9 cellular contexts compared by ENCODE assay signal in the genomic region with DNA sequence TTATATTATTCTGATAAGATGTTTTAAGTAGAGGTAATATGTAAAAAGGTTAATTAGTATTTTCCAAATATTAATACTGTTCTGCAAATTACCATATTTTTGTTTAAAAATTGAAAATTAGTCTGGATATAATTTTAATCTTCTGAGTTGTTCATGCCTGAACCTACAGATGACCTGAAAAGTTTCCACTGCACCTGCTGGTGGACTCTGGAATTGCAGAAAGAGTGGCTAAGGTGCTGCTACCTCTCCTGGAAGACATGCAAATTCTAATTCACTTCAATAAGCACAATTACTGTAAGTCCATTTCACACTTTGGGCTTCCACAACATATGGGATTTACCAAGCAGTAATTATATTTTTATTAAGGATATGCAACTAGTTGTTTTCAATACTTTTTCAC.
A peak's percentile ranks its signal among the peaks of the same experiment; 100 is the strongest.
DNase-seq lines count a peak whose midpoint lies in the region; ATAC-seq and TF ChIP-seq lines count a peak whose summit lies in the region.
"Had no signal": no experiment of that assay in that cellular context is flagged by ENCODE, and none has a peak within 500 bp of the region (broad histone marks: within the 10 kb centered on the region; RNA-seq: fewer than 3 reads in every experiment).

No MANE protein-coding gene starts in this region.

- TF ChIP-seq CTCF in fibroblast of mammary gland (conservative IDR thresholded peaks at IDR 0.05; ENCODE audit: control insufficient read depth, insufficient read depth, low read depth, low read length), result peak; percentile 59

- intact Hi-C loops in posterior cingulate gyrus (cut with DNase I), result no loop called here

- DNase-seq in AML-193 (lab: John Stamatoyannopoulos, UW), result peak; percentile 27 to 28
- peak; percentile 25 for DNase-seq in MG63
- peak in 2 of 3 experiments; percentile 26 to 36 for DNase-seq in activated CD8-positive, alpha-beta memory T cell treated with anti-CD3 and anti-CD28 coated beads for 48 hours (ENCODE audit: low read depth in 2 of 3, low spot score in 2 of 3)
- peak; percentile 32 for DNase-seq in fibroblast of mammary gland (ENCODE audit: low read depth)
- DNase-seq in stimulated activated CD4-positive, alpha-beta T cell treated with anti-CD3 and anti-CD28 coated beads, Interleukin-2, amount 100 ng/mL, for 24 hours, result peak; percentile 71 to 76
- DNase-seq in posterior cingulate gyrus, result no peak
- no peak for DNase-seq in OCI-M2 (lab: John Stamatoyannopoulos, UW; ENCODE audit: unreplicated experiment)

- peak; percentile 58 for ATAC-seq in GM18511 (IDR thresholded peaks at IDR 0.05; ENCODE audit: unreplicated experiment)

- H3K9me3 ChIP-seq in MG63, result no peaks in the 10 kb centered on the region
- H3K9me3 ChIP-seq: neutrophil had no signal

- H3K4me3 ChIP-seq in MG63 (no peak overlapping the region), fibroblast of mammary gland (ENCODE audit: control insufficient read depth, low read depth, low read length) (no peak overlapping the region)

- H3K27me3 ChIP-seq in MG63, result peaks cover 22% of the 10 kb centered on the region

- no peaks in the 10 kb centered on the region for H3K36me3 ChIP-seq in MG63
- H3K36me3 ChIP-seq: neutrophil had no signal

Comparison
In these comparisons a context has a peak if more than half of its experiments do, and no peak if none do; other contexts are left out.
1. DNase-seq: peak in AML-193 (2 of 2), MG63 (single experiment), activated CD8-positive, alpha-beta memory T cell treated with anti-CD3 and anti-CD28 coated beads for 48 hours (2 of 3), fibroblast of mammary gland (single experiment) and stimulated activated CD4-positive, alpha-beta T cell treated with anti-CD3 and anti-CD28 coated beads, Interleukin-2, amount 100 ng/mL, for 24 hours (2 of 2); none in posterior cingulate gyrus (0 of 10) and OCI-M2 (single experiment).